3 cellular contexts compared by ENCODE assay signal in genomic region chr14:29444216-29444615, GRCh38.
"Had no signal": no experiment of that assay in that cellular context is flagged by ENCODE, and none has a peak within 500 bp of the region (broad histone marks: within the 10 kb centered on the region; RNA-seq: fewer than 3 reads in every experiment).

No MANE protein-coding gene starts in this region.

- H3K4me3 ChIP-seq: GM23338 had no signal

- ATAC-seq: GM23338 had no signal

- DNase-seq: H9, HCEC 1CT had no signal

- H3K4me2 ChIP-seq: GM23338 had no signal
